Comparison of ENCODE assay signal across 13 cellular contexts in the genomic region with DNA sequence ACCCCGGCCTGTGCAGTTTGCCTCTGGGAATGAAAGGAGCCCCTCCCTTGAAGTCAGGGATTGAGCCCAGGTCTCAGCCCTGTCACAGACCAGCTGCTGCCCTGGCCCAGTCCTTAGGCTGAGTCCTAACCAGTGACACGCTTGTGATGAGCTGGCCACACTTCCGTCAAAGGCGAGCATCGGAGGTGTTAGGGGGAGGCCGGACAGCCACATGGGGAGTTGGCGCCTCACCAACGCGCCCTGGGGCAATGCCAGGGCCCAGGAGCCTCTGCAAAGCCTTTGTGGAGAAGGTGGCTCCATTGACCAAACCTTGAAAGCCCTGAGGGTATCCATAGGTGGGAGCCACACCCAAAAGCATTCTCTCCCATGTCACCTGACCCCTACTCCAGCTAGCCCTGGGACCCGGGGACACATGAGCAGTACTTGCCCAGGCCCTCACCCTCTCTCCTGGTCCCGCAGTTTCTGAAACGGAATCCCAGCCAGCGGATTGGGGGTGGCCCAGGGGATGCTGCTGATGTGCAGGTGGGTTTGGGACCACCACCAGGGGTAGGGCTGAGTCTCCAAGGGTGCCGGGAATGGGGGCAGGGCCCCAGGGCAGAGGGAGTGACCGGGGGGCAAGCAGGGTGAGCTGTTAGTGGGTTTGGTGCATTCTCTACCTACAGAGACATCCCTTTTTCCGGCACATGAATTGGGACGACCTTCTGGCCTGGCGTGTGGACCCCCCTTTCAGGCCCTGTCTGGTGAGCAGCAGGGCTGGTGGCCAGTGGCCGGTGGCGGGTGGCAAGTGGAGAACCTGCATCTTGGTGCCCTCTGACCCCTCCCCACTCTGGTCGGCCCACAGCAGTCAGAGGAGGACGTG.
DNase-seq lines count a peak whose midpoint lies in the region; FAIRE-seq and TF ChIP-seq lines count a peak whose summit lies in the region.
"Had no signal": no experiment of that assay in that cellular context is flagged by ENCODE, and none has a peak within 500 bp of the region (broad histone marks: within the 10 kb centered on the region; RNA-seq: fewer than 3 reads in every experiment).

No MANE protein-coding gene starts in this region.

- peak overlapping the region; percentile 45 for H3K27ac Mint-ChIP-seq in nephron progenitor cell

- no peak overlapping the region for H3K4me3 Mint-ChIP-seq in nephron progenitor cell

- DNase-seq in COLO668 (lab: John Stamatoyannopoulos, UW; ENCODE audit: unreplicated experiment) (peak; percentile 37), HTR-8/SVneo (ENCODE audit: insufficient read length, low spot score) (no peak), nephron progenitor cell (no peak), SKM-1 treated with dmso at 0.1 percent for 144 hours (lab: John Stamatoyannopoulos, UW; ENCODE audit: unreplicated experiment) (no peak), activated gamma-delta T cell (lab: John Stamatoyannopoulos, UW) (no peak), glomerular visceral epithelial cell (ENCODE audit: extremely low spot score) (no peak)
- DNase-seq in activated T-cell treated with anti-CD3 and anti-CD28 coated beads, Interleukin-2, amount 50 U/mL, for 48 hours, result peak; percentile 47 to 54
- DNase-seq: Caco-2, hypothalamus, left ventricle myocardium superior, NCI-H1694, NCI-H82, testis had no signal

- no peaks in the 10 kb centered on the region for H3K27me3 Mint-ChIP-seq in nephron progenitor cell (ENCODE audit: low read depth, poor library complexity)

- H3K9me3 Mint-ChIP-seq in nephron progenitor cell, result no peaks in the 10 kb centered on the region

- peaks cover 9% of the 10 kb centered on the region for H3K36me3 Mint-ChIP-seq in nephron progenitor cell (ENCODE audit: low read depth)

- peak; percentile 57 for FAIRE-seq in HTR-8/SVneo (lab: Jason Lieb, UNC)

- TF ChIP-seq CTCF in nephron progenitor cell (IDR thresholded peaks at IDR 0.05), result no peak

- peaks cover 16% of the 10 kb centered on the region for H3K4me1 Mint-ChIP-seq in nephron progenitor cell

Comparison
In these comparisons a context has a peak if more than half of its experiments do, and no peak if none do; other contexts are left out.
1. DNase-seq: peak in COLO668 (single experiment) and activated T-cell treated with anti-CD3 and anti-CD28 coated beads, Interleukin-2, amount 50 U/mL, for 48 hours (2 of 2); none in HTR-8/SVneo (single experiment), nephron progenitor cell (single experiment), SKM-1 treated with dmso at 0.1 percent for 144 hours (single experiment), activated gamma-delta T cell (single experiment) and glomerular visceral epithelial cell (single experiment).